ENCODE assay signal across 20 cellular contexts in genomic region chr21:35195232-35195631, GRCh38.
DNase-seq lines count a peak whose midpoint lies in the region; ATAC-seq, FAIRE-seq and TF ChIP-seq lines count a peak whose summit lies in the region.
"Had no signal": no experiment of that assay in that cellular context is flagged by ENCODE, and none has a peak within 500 bp of the region (broad histone marks: within the 10 kb centered on the region; RNA-seq: fewer than 3 reads in every experiment).

No MANE protein-coding gene starts in this region.

- no peaks in the 10 kb centered on the region for H3K36me3 ChIP-seq in keratinocyte (ENCODE audit: control insufficient read depth in 2 of 2, extremely low read depth in 1 of 2, insufficient read depth in 2 of 2, low read length in 2 of 2)
- H3K36me3 ChIP-seq: BLaER1 treated with 17β-estradiol and CSF1 and Interleukin-3, amounts not matched to agents 10 nM and 100 nM had no signal

- H3K4me2 ChIP-seq in keratinocyte (ENCODE audit: control insufficient read depth, extremely low read depth, insufficient read depth, low read depth, low read length) = no peak overlapping the region
- H3K4me2 ChIP-seq: BLaER1 treated with 17β-estradiol and CSF1 and Interleukin-3, amounts not matched to agents 10 nM and 100 nM had no signal

- peaks cover 37% of the 10 kb centered on the region for H3K4me1 ChIP-seq in keratinocyte (ENCODE audit: control insufficient read depth, extremely low read depth, insufficient read depth, low read length)

- no peak overlapping the region for H3K4me3 Mint-ChIP-seq in activated CD4-positive, alpha-beta T cell treated with anti-CD3 and anti-CD28 coated beads for 36 hours
- H3K4me3 Mint-ChIP-seq in HFFc6 = no peak overlapping the region
- H3K4me3 Mint-ChIP-seq in activated T-helper 17 cell treated with anti-CD3 and anti-CD28 coated beads, Interleukin-2, amount 50 U/mL, for 72 hours = no peak overlapping the region

- no peak overlapping the region for H3K9ac ChIP-seq in keratinocyte (ENCODE audit: control insufficient read depth, extremely low read depth, insufficient read depth, low read length)
- H3K9ac ChIP-seq: BLaER1 treated with 17β-estradiol and CSF1 and Interleukin-3, amounts not matched to agents 10 nM and 100 nM had no signal

- intact Hi-C loops in activated CD4-positive, alpha-beta T cell treated with anti-CD3 and anti-CD28 coated beads for 36 hours (cut with DNase I, micrococcal nuclease) = no loop called here
- intact Hi-C loops in head of caudate nucleus (cut with DNase I) = no loop called here

- no peaks in the 10 kb centered on the region for H3K27me3 ChIP-seq in keratinocyte (ENCODE audit: control insufficient read depth, extremely low read depth, insufficient read depth, low read length)
- H3K27me3 ChIP-seq: BLaER1 treated with 17β-estradiol and CSF1 and Interleukin-3, amounts not matched to agents 10 nM and 100 nM had no signal

- no peak overlapping the region for H3K27ac ChIP-seq in keratinocyte (ENCODE audit: control insufficient read depth, insufficient read depth, low read length)
- H3K27ac ChIP-seq: BLaER1 treated with 17β-estradiol and CSF1 and Interleukin-3, amounts not matched to agents 10 nM and 100 nM had no signal

- H4K20me1 ChIP-seq in keratinocyte (ENCODE audit: control insufficient read depth, extremely low read depth, insufficient read depth, low read length) = no peaks in the 10 kb centered on the region
- H4K20me1 ChIP-seq: BLaER1 treated with 17β-estradiol and CSF1 and Interleukin-3, amounts not matched to agents 10 nM and 100 nM had no signal

- TF ChIP-seq CTCF in HFFc6 (IDR thresholded peaks at IDR 0.05) (no peak), keratinocyte (optimal IDR thresholded peaks at IDR 0.05 in 1 of 3, IDR thresholded peaks at IDR 0.05 in 1 of 3, conservative IDR thresholded peaks at IDR 0.05 in 1 of 3; ENCODE audit: extremely low read depth in 1 of 3, insufficient read depth in 2 of 3, low read length in 3 of 3) (no peak)

- no peak for DNase-seq in activated CD4-positive, alpha-beta T cell treated with anti-CD3 and anti-CD28 coated beads for 36 hours
- no peak for DNase-seq in activated CD4-positive, alpha-beta T cell treated with anti-CD3 and anti-CD28 coated beads for 1 hour
- peak; percentile 21 for DNase-seq in HFFc6
- DNase-seq in keratinocyte (ENCODE audit: low read depth, low spot score) = no peak
- no peak for DNase-seq in activated T-cell treated with anti-CD3 and anti-CD28 coated beads for 4 hours
- DNase-seq in head of caudate nucleus = no peak
- DNase-seq: 8988T, DMS153, Kasumi-1, MV-4-11, NCI-H1436, NCI-H2081, NCI-H2227 treated with DMSO at 0.1 percent for 48 hours, NCI-H524 treated with DMSO at 0.1 percent for 48 hours had no signal

- dilution Hi-C loops in keratinocyte (cut with MboI; ENCODE audit: extremely low pct_ligation_motif_present, low sequenced_read_pairs) = no loop called here

- H3K79me2 ChIP-seq in keratinocyte (ENCODE audit: control insufficient read depth, insufficient read depth, low read length) = no peaks in the 10 kb centered on the region

- ATAC-seq in activated CD4-positive, alpha-beta T cell treated with anti-CD3 and anti-CD28 coated beads for 36 hours = no peak
- peak; percentile 34 for ATAC-seq in activated T-helper 17 cell treated with anti-CD3 and anti-CD28 coated beads, Interleukin-2, amount 50 U/mL, for 72 hours (replicated peaks)
- no peak for ATAC-seq in HG03108 (IDR thresholded peaks at IDR 0.05; ENCODE audit: unreplicated experiment)
- ATAC-seq: HCT116 had no signal

- peaks cover 3% of the 10 kb centered on the region for H3K27me3 Mint-ChIP-seq in activated CD4-positive, alpha-beta T cell treated with anti-CD3 and anti-CD28 coated beads for 36 hours
- H3K27me3 Mint-ChIP-seq in HFFc6 (ENCODE audit: insufficient read depth) = peaks cover 3% of the 10 kb centered on the region
- H3K27me3 Mint-ChIP-seq in activated T-helper 17 cell treated with anti-CD3 and anti-CD28 coated beads, Interleukin-2, amount 50 U/mL, for 72 hours = peaks cover 4% of the 10 kb centered on the region

- peaks cover 40% of the 10 kb centered on the region for H3K4me1 Mint-ChIP-seq in activated CD4-positive, alpha-beta T cell treated with anti-CD3 and anti-CD28 coated beads for 36 hours
- H3K4me1 Mint-ChIP-seq in HFFc6 (ENCODE audit: low read depth) = peaks cover 57% of the 10 kb centered on the region
- H3K4me1 Mint-ChIP-seq in activated T-helper 17 cell treated with anti-CD3 and anti-CD28 coated beads, Interleukin-2, amount 50 U/mL, for 72 hours = peaks cover 23% of the 10 kb centered on the region

- no peaks in the 10 kb centered on the region for H3K36me3 Mint-ChIP-seq in activated CD4-positive, alpha-beta T cell treated with anti-CD3 and anti-CD28 coated beads for 36 hours (ENCODE audit: low read depth)
- peaks cover 26% of the 10 kb centered on the region for H3K36me3 Mint-ChIP-seq in HFFc6 (ENCODE audit: low read depth)
- no peaks in the 10 kb centered on the region for H3K36me3 Mint-ChIP-seq in activated T-helper 17 cell treated with anti-CD3 and anti-CD28 coated beads, Interleukin-2, amount 50 U/mL, for 72 hours (ENCODE audit: low read depth)

- peaks cover 13% of the 10 kb centered on the region for H3K9me3 ChIP-seq in keratinocyte (ENCODE audit: control insufficient read depth, low read depth, low read length)

- POLR2A ChIA-PET in activated CD4-positive, alpha-beta T cell treated with anti-CD3 and anti-CD28 coated beads for 36 hours (lab: Charles Lee) = no interaction called here

- no peaks in the 10 kb centered on the region for H3K9me1 ChIP-seq in keratinocyte (ENCODE audit: control insufficient read depth, extremely low read depth, insufficient read depth, low read length)

- no peak overlapping the region for H2AFZ ChIP-seq in keratinocyte (ENCODE audit: control insufficient read depth, low read length)

- FAIRE-seq in keratinocyte (lab: Jason Lieb, UNC) = peak; percentile 5
- FAIRE-seq: G401.6, GM12891 had no signal

- H3K4me3 ChIP-seq in keratinocyte (ENCODE audit: control insufficient read depth in 2 of 3, extremely low read depth in 1 of 3, insufficient read depth in 2 of 3, low read depth in 1 of 3, low read length in 3 of 3) = no peak overlapping the region
- H3K4me3 ChIP-seq: BLaER1 treated with 17β-estradiol and CSF1 and Interleukin-3, amounts not matched to agents 10 nM and 100 nM had no signal

- peak overlapping the region; percentile 20 for H3K27ac Mint-ChIP-seq in activated CD4-positive, alpha-beta T cell treated with anti-CD3 and anti-CD28 coated beads for 36 hours
- no peak overlapping the region for H3K27ac Mint-ChIP-seq in HFFc6
- no peak overlapping the region for H3K27ac Mint-ChIP-seq in activated T-helper 17 cell treated with anti-CD3 and anti-CD28 coated beads, Interleukin-2, amount 50 U/mL, for 72 hours

- H3K9me3 Mint-ChIP-seq in activated CD4-positive, alpha-beta T cell treated with anti-CD3 and anti-CD28 coated beads for 36 hours (ENCODE audit: low read depth) = peaks cover 14% of the 10 kb centered on the region
- H3K9me3 Mint-ChIP-seq in HFFc6 = no peaks in the 10 kb centered on the region
- H3K9me3 Mint-ChIP-seq in activated T-helper 17 cell treated with anti-CD3 and anti-CD28 coated beads, Interleukin-2, amount 50 U/mL, for 72 hours = peaks cover 8% of the 10 kb centered on the region

- CTCF ChIA-PET in activated CD4-positive, alpha-beta T cell treated with anti-CD3 and anti-CD28 coated beads for 36 hours (lab: Charles Lee) = no interaction called here
